15 cellular contexts compared by ENCODE assay signal in the genomic region with DNA sequence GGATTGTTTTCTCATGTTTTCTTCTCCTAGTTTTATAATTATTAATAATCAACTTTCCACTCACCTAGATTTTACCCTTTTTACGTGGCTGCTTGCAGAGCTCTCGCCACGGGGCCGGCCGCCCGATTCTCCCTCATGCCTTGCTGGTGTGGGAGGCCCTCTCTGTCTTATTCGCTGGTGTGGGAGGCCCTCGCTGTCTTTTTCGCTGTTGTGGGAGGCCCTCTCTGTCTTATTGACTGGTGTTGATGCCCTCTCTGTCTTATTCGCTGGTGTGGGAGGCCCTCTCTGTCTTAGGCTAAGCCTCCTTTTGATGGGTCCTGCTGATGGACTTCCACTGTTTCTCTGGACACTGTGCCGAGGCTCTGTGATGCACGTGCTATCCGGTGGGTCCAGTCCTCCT.
DNase-seq lines count a peak whose midpoint lies in the region; ATAC-seq and TF ChIP-seq lines count a peak whose summit lies in the region.
"Had no signal": no experiment of that assay in that cellular context is flagged by ENCODE, and none has a peak within 500 bp of the region (broad histone marks: within the 10 kb centered on the region; RNA-seq: fewer than 3 reads in every experiment).

No MANE protein-coding gene starts in this region.

- H2BK120ac ChIP-seq in H9 (ENCODE audit: low read depth, low read length, poor library complexity, severe bottlenecking), result no peak overlapping the region

- no peaks in the 10 kb centered on the region for H4K20me1 ChIP-seq in H9 (ENCODE audit: control insufficient read depth, insufficient read depth, insufficient read length)

- no peak overlapping the region for H3K4me3 Mint-ChIP-seq in H9
- H3K4me3 Mint-ChIP-seq in type B pancreatic cell, result no peak overlapping the region
- H3K4me3 Mint-ChIP-seq: B cell; CD4-positive, alpha-beta T cell had no signal

- H3K27me3 Mint-ChIP-seq in H9 (ENCODE audit: low read depth) (no peaks in the 10 kb centered on the region), type B pancreatic cell (peaks cover 17% of the 10 kb centered on the region)
- H3K27me3 Mint-ChIP-seq: B cell; CD4-positive, alpha-beta T cell had no signal

- ATAC-seq in HG02938 (IDR thresholded peaks at IDR 0.05; ENCODE audit: unreplicated experiment), result no peak
- ATAC-seq: GM12878, HepG2 had no signal

- H2BK5ac ChIP-seq in H9 (ENCODE audit: insufficient read length, low read length), result no peak overlapping the region

- H3K9me3 Mint-ChIP-seq in H9 (no peaks in the 10 kb centered on the region; a peak in 2 of 5 replicates), type B pancreatic cell (no peaks in the 10 kb centered on the region)

- no peak overlapping the region for H3T11ph ChIP-seq in H9 (ENCODE audit: low read length)

- no peak overlapping the region for H2BK15ac ChIP-seq in H9 (ENCODE audit: low read depth, low read length)

- H3K4me2 ChIP-seq in H9 (ENCODE audit: insufficient read depth, insufficient read length, low read length), result no peak overlapping the region

- no peaks in the 10 kb centered on the region for H3K79me1 ChIP-seq in H9 (ENCODE audit: insufficient read depth, low read depth, low read length, poor library complexity, severe bottlenecking)

- H3K27ac Mint-ChIP-seq in H9 (no peak overlapping the region), type B pancreatic cell (no peak overlapping the region)
- H3K27ac Mint-ChIP-seq: B cell; CD4-positive, alpha-beta T cell had no signal

- no peaks in the 10 kb centered on the region for H3K27me3 ChIP-seq in H9 (ENCODE audit: insufficient read depth, low read length)

- no peak overlapping the region for H2BK12ac ChIP-seq in H9 (ENCODE audit: insufficient read length, low read depth, low read length)

- no CpG with 5 or more reads among the region's 13 CpGs for WGBS in H9 (ENCODE audit: extremely low coverage, insufficient read length, low lambda C conversion rate)

- H3K23me2 ChIP-seq in H9 (ENCODE audit: insufficient read length, low read depth, low read length, poor library complexity, severe bottlenecking), result no peaks in the 10 kb centered on the region

- H3K14ac ChIP-seq in H9 (ENCODE audit: insufficient read depth, low read length), result no peak overlapping the region

- no peak overlapping the region for H4K5ac ChIP-seq in H9 (ENCODE audit: insufficient read length, low read depth, low read length)

- no peak overlapping the region for H2AFZ ChIP-seq in H9 (ENCODE audit: low read length)
- H2AFZ ChIP-seq: GM23248 had no signal

- peaks cover 49 to 51% of the 10 kb centered on the region in 2 experiments for H3K4me1 Mint-ChIP-seq in H9
- H3K4me1 Mint-ChIP-seq in type B pancreatic cell (ENCODE audit: unreplicated experiment), result no peaks in the 10 kb centered on the region
- H3K4me1 Mint-ChIP-seq: B cell had no signal

- no peak overlapping the region for H3K18ac ChIP-seq in H9 (ENCODE audit: insufficient read length, low read depth, low read length)

- no peak for TF ChIP-seq CTCF in H9 (conservative IDR thresholded peaks at IDR 0.05)
- TF ChIP-seq CTCF in type B pancreatic cell (conservative IDR thresholded peaks at IDR 0.05), result no peak

- peaks cover 4% of the 10 kb centered on the region; the same call in 1 of the 2 replicates for H3K4me1 ChIP-seq in H9 (ENCODE audit: insufficient read depth, low read length)

- no peak overlapping the region for H2BK20ac ChIP-seq in H9 (ENCODE audit: low read depth, low read length, poor library complexity, severe bottlenecking)

- DNase-seq in H9 (peak; percentile 17), ecto neural progenitor cell (ENCODE audit: low spot score) (peak; percentile 25), mesenteric fat pad (ENCODE audit: low spot score) (peak; percentile 37), type B pancreatic cell (ENCODE audit: extremely low spot score, unreplicated experiment) (peak; percentile 27), NCI-H2029 treated with DMSO at 0.1 percent for 48 hours (lab: John Stamatoyannopoulos, UW) (no peak), NCI-H2227 (lab: John Stamatoyannopoulos, UW; ENCODE audit: unreplicated experiment) (no peak)
- DNase-seq: C1 segment of cervical spinal cord; Calu3; CD4-positive, alpha-beta T cell; DMS79; GM23248 had no signal

- H3K9me3 ChIP-seq in H9 (ENCODE audit: control insufficient read depth, low read depth, low read length), result no peaks in the 10 kb centered on the region

- H2AK5ac ChIP-seq in H9 (ENCODE audit: insufficient read length, low read length), result no peak overlapping the region

- H3K23ac ChIP-seq in H9 (ENCODE audit: insufficient read length, low read depth, low read length), result no peak overlapping the region

- H3K36me3 Mint-ChIP-seq in H9 (ENCODE audit: insufficient read depth in 1 of 3, low read depth in 3 of 3), result no peaks in the 10 kb centered on the region; a peak in 1 of 7 replicates
- peaks cover 4% of the 10 kb centered on the region for H3K36me3 Mint-ChIP-seq in type B pancreatic cell

- H3K9ac ChIP-seq in H9 (ENCODE audit: extremely low read depth, insufficient read length, low read length), result no peak overlapping the region
- H3K9ac ChIP-seq: GM23248 had no signal

- no peak overlapping the region for H4K8ac ChIP-seq in H9 (replicated peaks; ENCODE audit: insufficient read length, low read depth, low read length)

- no peak overlapping the region for H3K56ac ChIP-seq in H9 (ENCODE audit: insufficient read length, low read depth, low read length)

- H4K91ac ChIP-seq in H9 (ENCODE audit: insufficient read length, low read depth, low read length), result no peak overlapping the region

- no peak overlapping the region for H3K27ac ChIP-seq in H9 (ENCODE audit: insufficient read length, low read depth, low read length)
- H3K27ac ChIP-seq: GM23248 had no signal

- no peak overlapping the region for H3K4ac ChIP-seq in H9 (ENCODE audit: low read depth, low read length)

- H3K79me2 ChIP-seq in H9 (ENCODE audit: insufficient read depth, low read length), result no peaks in the 10 kb centered on the region

Comparison
In these comparisons a context has a peak if more than half of its experiments do, and no peak if none do; other contexts are left out.
1. DNase-seq: peak in H9 (single experiment), ecto neural progenitor cell (single experiment), mesenteric fat pad (single experiment) and type B pancreatic cell (single experiment); none in NCI-H2029 treated with DMSO at 0.1 percent for 48 hours (single experiment) and NCI-H2227 (single experiment).